ENCODE assay signal across 16 cellular contexts in the genomic region with DNA sequence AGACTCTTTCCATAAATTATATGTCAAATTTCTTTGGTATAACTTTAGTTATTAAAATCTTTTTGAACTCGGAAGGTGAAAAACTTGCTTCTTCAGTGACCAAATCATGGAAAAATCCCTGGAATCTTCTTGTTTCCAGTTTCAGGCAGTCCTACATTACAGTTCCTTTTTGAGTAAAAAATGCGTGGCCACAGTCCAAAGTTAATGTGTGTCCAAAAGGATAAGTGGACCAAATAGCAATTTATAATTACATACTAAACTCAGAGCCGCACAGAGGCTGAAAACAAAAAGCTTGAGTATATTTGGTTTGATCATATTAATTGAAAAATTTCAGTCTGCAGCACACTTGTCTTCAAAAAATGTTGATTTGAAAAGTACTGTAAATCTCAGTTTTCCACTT. TPM values are rescaled to one million over a fixed set of nuclear protein-coding genes. Genes with fewer than 3 reads are reported as not detected.
DNase-seq lines count a peak whose midpoint lies in the region; ATAC-seq and TF ChIP-seq lines count a peak whose summit lies in the region.
"Had no signal": no experiment of that assay in that cellular context is flagged by ENCODE, and none has a peak within 500 bp of the region (broad histone marks: within the 10 kb centered on the region; RNA-seq: fewer than 3 reads in every experiment).

No MANE protein-coding gene starts in this region.

- TSS peak; percentile 36 for BruUV-seq in Panc1 (replicated peaks; lab: Mats Ljungman, UMichigan)

- peak overlapping the region; percentile 89 for H3K27ac Mint-ChIP-seq in mesothelial cell of epicardium

- no peaks in the 10 kb centered on the region for H3K9me3 ChIP-seq in Panc1 (ENCODE audit: control insufficient read depth, insufficient read depth, low read depth, low read length)
- H3K9me3 ChIP-seq: heart left ventricle, SJSA1 had no signal

- TF ChIP-seq CTCF in Panc1 (IDR thresholded peaks at IDR 0.05) (no peak), mesothelial cell of epicardium (IDR thresholded peaks at IDR 0.05; ENCODE audit: unreplicated experiment) (no peak)

- no peak overlapping the region for H3K4me3 Mint-ChIP-seq in mesothelial cell of epicardium
- H3K4me3 Mint-ChIP-seq: neural crest cell had no signal

- H3K36me3 ChIP-seq in Panc1 (ENCODE audit: control insufficient read depth, insufficient read depth, low read length): peaks cover 2% of the 10 kb centered on the region
- H3K36me3 ChIP-seq: SJSA1 had no signal

- POLR2A ChIA-PET in Panc1 (lab: Charles Lee): no interaction called here

- in situ Hi-C loops in ACHN (cut with HindIII; ENCODE audit: low pct_ligation_motif_present, low pct_unique_long_range_greater_than_20kb, low sequenced_read_pairs): no loop called here
- in situ Hi-C loops in Panc1 (cut with HindIII; ENCODE audit: low pct_unique_long_range_greater_than_20kb, low sequenced_read_pairs): no loop called here

- intact Hi-C loops in Panc1 (cut with micrococcal nuclease; ENCODE audit: unreplicated experiment): no loop called here

- no peaks in the 10 kb centered on the region for H3K36me3 Mint-ChIP-seq in mesothelial cell of epicardium

- H3K27me3 Mint-ChIP-seq in mesothelial cell of epicardium (ENCODE audit: low read depth): no peaks in the 10 kb centered on the region

- ATAC-seq in Panc1 (no peak), GM19452 (IDR thresholded peaks at IDR 0.05; ENCODE audit: unreplicated experiment) (no peak), GM19395 (IDR thresholded peaks at IDR 0.05; ENCODE audit: unreplicated experiment) (no peak)
- ATAC-seq: heart left ventricle, left ventricle myocardium superior had no signal

- H3K4me1 Mint-ChIP-seq in mesothelial cell of epicardium: peaks cover 14% of the 10 kb centered on the region
- H3K4me1 Mint-ChIP-seq: neural crest cell had no signal

- H3K9me3 Mint-ChIP-seq in mesothelial cell of epicardium: no peaks in the 10 kb centered on the region
- H3K9me3 Mint-ChIP-seq: neural crest cell had no signal

- H3K27ac ChIP-seq in Panc1 (ENCODE audit: low read length): no peak overlapping the region
- H3K27ac ChIP-seq: SJSA1 had no signal

- H3K27me3 ChIP-seq in Panc1 (ENCODE audit: control insufficient read depth, insufficient read depth, low read length): no peaks in the 10 kb centered on the region
- H3K27me3 ChIP-seq: heart left ventricle, SJSA1 had no signal

- TF ChIP-seq POLR2A in erythroblast (IDR thresholded peaks at IDR 0.05; ENCODE audit: low read length): no peak

- peaks cover 11% of the 10 kb centered on the region; the same call in 1 of the 2 replicates for H3K4me1 ChIP-seq in Panc1 (ENCODE audit: control insufficient read depth, insufficient read depth, low read length)

- DNase-seq in ACHN: peak; percentile 89
- DNase-seq in Panc1 (ENCODE audit: low read depth, low spot score): no peak
- peak; percentile 54 for DNase-seq in fibroblast of gingiva (ENCODE audit: low read depth)
- no peak for DNase-seq in mesothelial cell of epicardium (ENCODE audit: low spot score in 2 of 2, unreplicated experiment in 2 of 2)
- DNase-seq in NCI-H2227 treated with DMSO at 0.1 percent for 48 hours (lab: John Stamatoyannopoulos, UW): no peak
- no peak for DNase-seq in erythroblast (lab: John Stamatoyannopoulos, UW)
- DNase-seq: dermis blood vessel endothelial cell; DND-41; heart left ventricle; left ventricle myocardium superior; NCI-H2029 treated with DMSO at 0.1 percent for 48 hours; NK-92 treated with Interleukin-12 subunit alpha and Interleukin-12 subunit beta, amount 100 ng/mL, for 24 hours had no signal

- no peak overlapping the region for H3K4me3 ChIP-seq in Panc1 (ENCODE audit: low read depth in 2 of 2, low read length in 2 of 2)
- H3K4me3 ChIP-seq: heart left ventricle, SJSA1 had no signal

- CTCF ChIA-PET in Panc1 (lab: Charles Lee): no interaction called here

RNA-seq across cellular contexts. Expression of a gene that starts 28.4 kb away (rescaled TPM):
- total RNA-seq in Panc1 (2021; ENCODE audit: unreplicated experiment) (8.5 TPM), mesothelial cell of epicardium (29.2 to 31.0 TPM (median 30.7 TPM) in 3 replicates)
- 5.4 TPM for polyA plus RNA-seq in Panc1 (2012; ENCODE audit: insufficient read length)

Comparison
In these comparisons a context has a peak if more than half of its experiments do, and no peak if none do; other contexts are left out.
1. DNase-seq: peak in ACHN (single experiment) and fibroblast of gingiva (single experiment); none in Panc1 (single experiment), mesothelial cell of epicardium (0 of 2), NCI-H2227 treated with DMSO at 0.1 percent for 48 hours (single experiment) and erythroblast (0 of 2).